In the genomic region with DNA sequence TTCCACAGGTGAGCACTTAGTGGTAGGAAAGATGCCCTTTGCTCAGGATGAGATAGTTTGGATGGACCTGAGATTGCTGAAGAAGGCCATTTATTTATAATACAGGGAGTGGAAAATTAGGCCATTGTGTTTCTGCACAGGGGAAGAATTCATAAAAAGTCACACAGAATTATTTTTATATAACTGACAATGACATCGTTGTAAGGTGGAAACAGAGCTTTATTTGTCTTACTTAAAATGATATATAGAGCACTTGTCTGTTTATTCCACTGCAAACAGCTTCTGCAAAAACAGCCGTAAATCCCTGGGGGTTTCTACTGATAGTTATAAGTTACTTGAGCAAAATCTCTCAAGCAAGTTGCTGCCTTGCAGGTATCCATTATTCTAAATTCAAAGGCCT, we compare ENCODE assay signal across 23 cellular contexts.
"Had no signal": no experiment of that assay in that cellular context is flagged by ENCODE, and none has a peak within 500 bp of the region (broad histone marks: within the 10 kb centered on the region; RNA-seq: fewer than 3 reads in every experiment).

No MANE protein-coding gene starts in this region.

- H3K27ac ChIP-seq: cardiac muscle cell, epithelial cell of prostate, esophagus squamous epithelium, ovary, prostate gland, skin epidermis, upper lobe of right lung had no signal

- DNase-seq: activated CD4-positive, alpha-beta T cell treated with anti-CD3 and anti-CD28 coated beads for 4 hours; activated CD4-positive, alpha-beta T cell treated with anti-CD3 and anti-CD28 coated beads, Interleukin-2, amount 50 U/mL, for 4 hours; activated naive CD4-positive, alpha-beta T cell; activated T-cell treated with anti-CD3 and anti-CD28 coated beads for 4 hours; activated T-cell treated with anti-CD3 and anti-CD28 coated beads, Interleukin-2, amount 50 U/mL, for 72 hours; anterior cingulate cortex; effector CD8-positive, alpha-beta T cell; esophagus squamous epithelium; glutamatergic neuron; islet precursor cell; left ventricle myocardium superior; naive thymus-derived CD4-positive, alpha-beta T cell; ovary; retina; stimulated activated CD4-positive, alpha-beta T cell treated with anti-CD3 and anti-CD28 coated beads, Interleukin-12 subunit alpha, Interleukin-12 subunit beta, amount 100 ng/mL, for 4 hours; stimulated activated CD4-positive, alpha-beta T cell treated with anti-CD3 and anti-CD28 coated beads, Interleukin-4, amount 100 ng/mL, for 1 hour; stimulated activated naive CD8-positive, alpha-beta T cell treated with anti-CD3 and anti-CD28 coated beads, Interleukin-15, Interleukin-2, amounts not matched to agents 100 U/mL and 50 U/mL, for 24 hours; upper lobe of right lung had no signal

- H3K9me3 ChIP-seq: esophagus squamous epithelium, ovary, prostate gland, upper lobe of right lung had no signal

- H3K36me3 ChIP-seq: cardiac muscle cell, esophagus squamous epithelium, ovary, prostate gland, upper lobe of right lung had no signal

- H3K4me1 ChIP-seq: esophagus squamous epithelium, prostate gland, upper lobe of right lung had no signal

- H3K4me3 ChIP-seq: cardiac muscle cell, esophagus squamous epithelium, ovary, prostate gland, skin epidermis, upper lobe of right lung had no signal

- ATAC-seq: activated T-cell treated with anti-CD3 and anti-CD28 coated beads, Interleukin-2, amount 50 U/mL, for 72 hours; left ventricle myocardium superior; naive thymus-derived CD4-positive, alpha-beta T cell; sciatic nerve; stimulated activated naive CD8-positive, alpha-beta T cell treated with anti-CD3 and anti-CD28 coated beads, Interleukin-15, Interleukin-2, amounts not matched to agents 100 U/mL and 50 U/mL, for 24 hours; upper lobe of right lung had no signal

- H3K27me3 ChIP-seq: cardiac muscle cell, esophagus squamous epithelium, ovary, upper lobe of right lung had no signal
